ENCODE assay signal across 8 cellular contexts in genomic region chr5:172002310-172002709, GRCh38. TPM values are rescaled to one million over a fixed set of nuclear protein-coding genes. Genes with fewer than 3 reads are reported as not detected.
DNase-seq lines count a peak whose midpoint lies in the region; ATAC-seq and TF ChIP-seq lines count a peak whose summit lies in the region.

No MANE protein-coding gene starts in this region.

- no peak for DNase-seq in heart left ventricle
- no peak for DNase-seq in Right ventricle myocardium inferior (ENCODE audit: missing footprints)
- peak; percentile 65 for DNase-seq in OCI-LY7 (ENCODE audit: low spot score)
- peak; percentile 34 for DNase-seq in fibroblast of pulmonary artery (ENCODE audit: low read depth)
- no peak for DNase-seq in upper lobe of right lung
- no peak for DNase-seq in DMS153 (lab: John Stamatoyannopoulos, UW)

- H3K4me1 ChIP-seq in heart left ventricle (peaks cover 4 to 79% (median 55%) of the 10 kb centered on the region in 12 donors), OCI-LY7 (ENCODE audit: insufficient read depth, low read length, poor library complexity, severe bottlenecking) (peaks cover 48% of the 10 kb centered on the region), upper lobe of right lung (peaks cover 60% of the 10 kb centered on the region)

- peak overlapping the region in 3 of 12 donors; percentile 3 to 96 (median 8) for H3K27ac ChIP-seq in heart left ventricle
- H3K27ac ChIP-seq in OCI-LY7 (ENCODE audit: low read depth, low read length, poor library complexity, severe bottlenecking) = no peak overlapping the region
- no peak overlapping the region for H3K27ac ChIP-seq in upper lobe of right lung

- peaks cover 89% of the 10 kb centered on the region for H3K79me2 ChIP-seq in OCI-LY7 (ENCODE audit: insufficient read depth, low read depth, low read length)

- H3K9me3 ChIP-seq in heart left ventricle (no peaks in the 10 kb centered on the region), OCI-LY7 (ENCODE audit: low read length) (no peaks in the 10 kb centered on the region), upper lobe of right lung (no peaks in the 10 kb centered on the region)

- WGBS in heart left ventricle, 4 donors = 30 to 47% (median 42%) methylated on average over 2 of the region's 2 CpGs

- no peak for ATAC-seq in heart left ventricle
- no peak for ATAC-seq in Right ventricle myocardium inferior
- no peak for ATAC-seq in upper lobe of right lung
- ATAC-seq in GM21825 (IDR thresholded peaks at IDR 0.05; ENCODE audit: unreplicated experiment) = no peak
- no peak for ATAC-seq in HG03571 (IDR thresholded peaks at IDR 0.05; ENCODE audit: unreplicated experiment)

- TF ChIP-seq POLR2A in heart left ventricle (IDR thresholded peaks at IDR 0.05) = no peak

- intact Hi-C loops in heart left ventricle (cut with DNase I) (loop anchor here in 5 of 10 donors (10.0 kb wide), 2 partner anchors 48 to 88 kb away; no protein-coding TSS in a partner anchor), Right ventricle myocardium inferior (cut with DNase I) (no loop called here), OCI-LY7 (cut with micrococcal nuclease; ENCODE audit: unreplicated experiment) (loop anchor here (1.0 kb wide), 1 partner anchor 90 kb away; no protein-coding TSS in a partner anchor), upper lobe of right lung (cut with DNase I) (no loop called here)

- H2AFZ ChIP-seq in OCI-LY7 (ENCODE audit: low read length) = no peak overlapping the region

- peaks cover 44% of the 10 kb centered on the region; the same call in 1 of the 2 replicates for H4K20me1 ChIP-seq in OCI-LY7 (ENCODE audit: insufficient read depth, low read length)

- TF ChIP-seq CTCF in heart left ventricle (IDR thresholded peaks at IDR 0.05) (peak in 7 of 12 donors; percentile 14 to 41 (median 27)), OCI-LY7 (conservative IDR thresholded peaks at IDR 0.05; ENCODE audit: low read length) (peak; percentile 80), fibroblast of pulmonary artery (IDR thresholded peaks at IDR 0.05; ENCODE audit: low read length, missing control alignments) (peak; percentile 60), upper lobe of right lung (IDR thresholded peaks at IDR 0.05) (peak; percentile 32)

- no TSS peak for BruUV-seq in OCI-LY7 (replicated peaks; lab: Mats Ljungman, UMichigan)

- CTCF ChIA-PET in OCI-LY7 (lab: Charles Lee; ENCODE audit: unreplicated experiment) = no interaction called here

- H3K4me3 ChIP-seq in heart left ventricle (no peak overlapping the region), OCI-LY7 (ENCODE audit: low read depth, low read length, poor library complexity, severe bottlenecking) (no peak overlapping the region), fibroblast of pulmonary artery (replicated peaks; ENCODE audit: low read depth, low read length) (no peak overlapping the region), upper lobe of right lung (no peak overlapping the region)

- H3K4me2 ChIP-seq in OCI-LY7 (ENCODE audit: low read length) = no peak overlapping the region

- H3K9me2 ChIP-seq in OCI-LY7 (ENCODE audit: insufficient read depth, low read length) = no peaks in the 10 kb centered on the region

- H3K27me3 ChIP-seq in heart left ventricle = no peaks in the 10 kb centered on the region
- no peaks in the 10 kb centered on the region for H3K27me3 ChIP-seq in upper lobe of right lung

- POLR2A ChIA-PET in OCI-LY7 (lab: Charles Lee) = no interaction called here

- no peaks in the 10 kb centered on the region for H3K36me3 ChIP-seq in heart left ventricle
- H3K36me3 ChIP-seq in OCI-LY7 (ENCODE audit: insufficient read depth, low read length) = peaks cover 3% of the 10 kb centered on the region
- H3K36me3 ChIP-seq in upper lobe of right lung = no peaks in the 10 kb centered on the region

RNA-seq across cellular contexts. Expression of gene FBXW11, which starts 4.1 kb away (rescaled TPM):
- 100 to 1,000 TPM in 2 of 9 donors, 10 to 100 TPM in 7; 63.2 to 110 (median 85.5) TPM for total RNA-seq in heart left ventricle
- 10 to 100 TPM in 1 of 2 donors, 1 to 10 TPM in 1; 7.8 to 50.5 TPM for polyA plus RNA-seq in heart left ventricle
- 63.0 TPM for total RNA-seq in Right ventricle myocardium inferior
- 33.0 and 40.9 TPM in 2 replicates for total RNA-seq in OCI-LY7 (2014; rRNA removed; shearing (Covaris generic))
- 46.6 and 51.5 TPM in 2 replicates for total RNA-seq in OCI-LY7 (2022)
- 61.8 TPM for total RNA-seq in upper lobe of right lung

Comparison
In these comparisons a context has a peak if more than half of its experiments do, and no peak if none do; other contexts are left out.
1. DNase-seq: peak in OCI-LY7 (single experiment) and fibroblast of pulmonary artery (single experiment); none in heart left ventricle (0 of 5), Right ventricle myocardium inferior (single experiment), upper lobe of right lung (single experiment) and DMS153 (single experiment).
2. CTCF ChIP-seq: peak in every context shown above with its lines; median percentile 80 in OCI-LY7; 60 in fibroblast of pulmonary artery; 32 in upper lobe of right lung; 27 in heart left ventricle.